Comparison of ENCODE assay signal across 19 cellular contexts in genomic region chr19:16878181-16878965, GRCh38. TPM values are rescaled to one million over a fixed set of nuclear protein-coding genes. Genes with fewer than 3 reads are reported as not detected.
DNase-seq lines count a peak whose midpoint lies in the region; ATAC-seq, FAIRE-seq and TF ChIP-seq lines count a peak whose summit lies in the region.
"Had no signal": no experiment of that assay in that cellular context is flagged by ENCODE, and none has a peak within 500 bp of the region (broad histone marks: within the 10 kb centered on the region; RNA-seq: fewer than 3 reads in every experiment).

No MANE protein-coding gene starts in this region.

- no peak for TF ChIP-seq POLR2A in K562 (conservative IDR thresholded peaks at IDR 0.05)

- DNase-seq in right cardiac atrium (peak in 1 of 3 donors; percentile 49), Right ventricle myocardium superior (no peak), K562 (ENCODE audit: extremely low read depth in 1 of 4, low spot score in 3 of 4) (no peak), mucosa of descending colon (no peak), upper lobe of right lung (no peak), foreskin keratinocyte (no peak), OCI-M2 (lab: John Stamatoyannopoulos, UW; ENCODE audit: unreplicated experiment) (no peak)
- DNase-seq: ACHN; CD4-positive, alpha-beta memory T cell; DMS79; GOT3; HFFc6 had no signal

- 96% methylated on average over 55 of the region's 55 CpGs for WGBS in right cardiac atrium
- WGBS in K562 (ENCODE audit: insufficient coverage, low coverage, missing lambda C conversion rate) = 95% methylated on average over 37 of the region's 55 CpGs

- CTCF ChIA-PET in K562 (lab: Yijun Ruan, JAX; ENCODE audit: low intra/inter-chr PET ratio) = no interaction called here

- peaks cover 11% of the 10 kb centered on the region; the same call in 2 of the 3 replicates for H3K79me2 ChIP-seq in K562 (ENCODE audit: control insufficient read depth, insufficient read depth, low read length)

- FAIRE-seq in K562 (lab: Jason Lieb, UNC) = no peak
- FAIRE-seq: GM12891 had no signal

- H3K36me3 ChIP-seq in K562 (ENCODE audit: control insufficient read depth, insufficient read depth, low read length) (peaks cover 51% of the 10 kb centered on the region; the same call in 2 of the 3 replicates), mucosa of descending colon (ENCODE audit: low read depth) (no peaks in the 10 kb centered on the region), upper lobe of right lung (peaks cover 48% of the 10 kb centered on the region)

- H3K4me3 ChIP-seq in right cardiac atrium (ENCODE audit: low read length) (no peak overlapping the region), K562 (no peak overlapping the region), mucosa of descending colon (no peak overlapping the region), upper lobe of right lung (no peak overlapping the region)
- H3K4me3 ChIP-seq: HAP-1 had no signal

- H4K20me1 ChIP-seq in K562 (replicated peaks; ENCODE audit: control insufficient read depth, insufficient read depth, low read length) = no peaks in the 10 kb centered on the region

- TF ChIP-seq CTCF in K562 (IDR thresholded peaks at IDR 0.05 in 2 of 3, conservative IDR thresholded peaks at IDR 0.05 in 1 of 3; ENCODE audit: insufficient read depth in 2 of 3, low read depth in 1 of 3, low read length in 3 of 3) = no peak
- TF ChIP-seq CTCF in mucosa of descending colon (IDR thresholded peaks at IDR 0.05) = no peak
- TF ChIP-seq CTCF in upper lobe of right lung (IDR thresholded peaks at IDR 0.05) = no peak
- TF ChIP-seq CTCF in foreskin keratinocyte (conservative IDR thresholded peaks at IDR 0.05) = no peak

- ATAC-seq in right cardiac atrium (peak; percentile 4 to 17), Right ventricle myocardium superior (ENCODE audit: poor library complexity) (no peak), K562 (no peak), mucosa of descending colon (peak; percentile 20), upper lobe of right lung (peak; percentile 17), foreskin keratinocyte (no peak), HG03442 (IDR thresholded peaks at IDR 0.05; ENCODE audit: unreplicated experiment) (no peak)

- no peak overlapping the region for H3K27ac ChIP-seq in right cardiac atrium (ENCODE audit: low read length)
- no peak overlapping the region for H3K27ac ChIP-seq in K562 (ENCODE audit: extremely low read depth, low read depth, low read length)
- H3K27ac ChIP-seq in upper lobe of right lung = no peak overlapping the region
- no peak overlapping the region for H3K27ac ChIP-seq in foreskin keratinocyte
- H3K27ac ChIP-seq: C4-2B, HL-60 had no signal

- intact Hi-C loops in right cardiac atrium (cut with DNase I) (no loop called here), Right ventricle myocardium superior (cut with DNase I) (no loop called here), K562 (cut with micrococcal nuclease) (no loop called here), mucosa of descending colon (cut with DNase I, micrococcal nuclease) (no loop called here), upper lobe of right lung (cut with DNase I) (no loop called here)

- no peak for TF ChIP-seq EP300 in K562 (IDR thresholded peaks at IDR 0.05; ENCODE audit: low read length)

- no peak for TF ChIP-seq RAD21 in K562 (CRISPR knock-in tag; conservative IDR thresholded peaks at IDR 0.05 in 1 of 2, IDR thresholded peaks at IDR 0.05 in 1 of 2)

- in situ Hi-C loops in K562 (cut with MboI) = no loop called here

- no peaks in the 10 kb centered on the region for H3K9me1 ChIP-seq in K562 (ENCODE audit: control insufficient read depth, insufficient read depth, low read length)

- POLR2A ChIA-PET in K562 (lab: Yijun Ruan, JAX) = interaction anchor here (0.8 kb wide), 1 partner anchor 11 kb away, joined by 4 read pairs; the partner anchor contains the start of gene F2RL3

- no peak overlapping the region for H3K4me2 ChIP-seq in K562 (ENCODE audit: insufficient read depth, low read length)

- no TSS peak for BruUV-seq in K562 (replicated peaks; lab: Mats Ljungman, UMichigan)

- no peak overlapping the region for H2AFZ ChIP-seq in K562 (ENCODE audit: low read depth, low read length)

- H3K9ac ChIP-seq in K562 (ENCODE audit: insufficient read depth in 1 of 2, low read depth in 2 of 2, low read length in 2 of 2) = no peak overlapping the region

- H3K9me3 ChIP-seq in right cardiac atrium (ENCODE audit: control insufficient read depth, low read length) = no peaks in the 10 kb centered on the region
- peaks cover 18% of the 10 kb centered on the region for H3K9me3 ChIP-seq in K562 (replicated peaks; ENCODE audit: control insufficient read depth, insufficient read depth, low read depth, low read length)
- H3K9me3 ChIP-seq in mucosa of descending colon = peaks cover 31% of the 10 kb centered on the region
- peaks cover 12% of the 10 kb centered on the region for H3K9me3 ChIP-seq in upper lobe of right lung

- H3K27me3 ChIP-seq in right cardiac atrium (ENCODE audit: control insufficient read depth, insufficient read depth) (no peaks in the 10 kb centered on the region), K562 (ENCODE audit: control insufficient read depth in 2 of 2, insufficient read depth in 2 of 2, low read length in 2 of 2) (no peaks in the 10 kb centered on the region), upper lobe of right lung (no peaks in the 10 kb centered on the region), foreskin keratinocyte (no peaks in the 10 kb centered on the region)

- H3K4me1 ChIP-seq in right cardiac atrium (ENCODE audit: control insufficient read depth, insufficient read depth, low read length) (no peaks in the 10 kb centered on the region), K562 (replicated peaks in 1 of 2; ENCODE audit: control insufficient read depth in 2 of 2, insufficient read depth in 2 of 2, low read length in 2 of 2) (peaks cover 0 to 12% of the 10 kb centered on the region in 2 experiments; a peak in 2 of 5 replicates), mucosa of descending colon (ENCODE audit: low read depth) (no peaks in the 10 kb centered on the region), upper lobe of right lung (peaks cover 12% of the 10 kb centered on the region), foreskin keratinocyte (no peaks in the 10 kb centered on the region)
- H3K4me1 ChIP-seq: HAP-1 had no signal

TF ChIP-seq in K562, 482 proteins besides CTCF, POLR2A, EP300 and RAD21 (continues in another document):
- TF ChIP-seq POLR2G (IDR thresholded peaks at IDR 0.05; ENCODE audit: low read depth, low read length) = peak; percentile 32; the same call in 1 of the 2 replicates

RNA-seq across cellular contexts. Expression of gene F2RL3, which starts 10.4 kb away (rescaled TPM):
- total RNA-seq in right cardiac atrium (1 to 10 TPM in 3 of 4 donors, under 1 TPM in 1; 0.91 to 3.6 (median 1.1) TPM), Right ventricle myocardium superior (0.16 TPM), K562 (2014; rRNA removed) (23.4 and 29.5 TPM in 2 replicates), K562 (2014; rRNA removed; fragmentation: Illumina TruSeq; extraction: Trizol) (10.7 and 11.0 TPM in 2 replicates), K562 (2015; rRNA removed; fragmentation: Illumina TruSeq; extraction: Trizol) (11.9 and 12.1 TPM in 2 replicates), K562 (2021) (27.6 and 29.0 TPM in 2 replicates), mucosa of descending colon (1 to 10 TPM in 2 of 3 donors, under 1 TPM in 1; 0.38 to 2.0 (median 1.6) TPM), upper lobe of right lung (25.3 TPM), foreskin keratinocyte (not detected in 2 replicates)
- polyA plus RNA-seq in right cardiac atrium (3.0 TPM), K562 (2011; rRNA removed) (7.2 and 9.9 TPM in 2 replicates), K562 (2014; fragmentation: Illumina TruSeq; extraction: Trizol) (12.3 and 13.4 TPM in 2 replicates), K562 (2014; fragmentation: Nextera tagmentation; extraction: Ambion mirVana) (1 to 10 TPM; 1.4 to 5.0 TPM), K562 (2014; rRNA removed) (20.9 and 22.0 TPM in 2 replicates), foreskin keratinocyte (not detected in 2 replicates)
- total RNA-seq in K562 (2011; cell fraction: chromatin; rRNA removed; ENCODE audit: low replicate concordance) = 16.8 and 60.7 TPM in 2 replicates
- total RNA-seq in K562 (2011; cell fraction: nucleolus; rRNA removed) = 53.0 and 74.2 TPM in 2 replicates
- total RNA-seq in K562 (2011; cell fraction: nucleoplasm; rRNA removed) = 25.8 and 31.3 TPM in 2 replicates
- 10.5 and 59.1 TPM in 2 replicates for polyA plus RNA-seq in K562 (2011; cell fraction: cytosol; rRNA removed)
- 4.8 and 12.6 TPM in 2 replicates for polyA plus RNA-seq in K562 (2011; cell fraction: nucleus; rRNA removed)
- polyA plus RNA-seq in K562 (2012) = 15.6 and 20.7 TPM in 2 replicates
- 3.2 and 7.2 TPM in 2 replicates for polyA minus RNA-seq in K562 (2011; rRNA and poly(A)+ RNA removed)
- polyA minus RNA-seq in K562 (2011; cell fraction: cytosol; rRNA and poly(A)+ RNA removed) = 8.0 and 13.6 TPM in 2 replicates
- 12.3 and 14.5 TPM in 2 replicates for polyA minus RNA-seq in K562 (2011; cell fraction: nucleus; rRNA and poly(A)+ RNA removed)
- total RNA-seq: A172; CD4-positive, alpha-beta memory T cell; G401; HFFc6 had no signal
- polyA plus RNA-seq: CD4-positive, alpha-beta memory T cell had no signal

RNA-seq across cellular contexts. Expression of gene SIN3B, which starts 49.2 kb away (rescaled TPM):
- total RNA-seq in right cardiac atrium = 10 to 100 TPM; 27.8 to 35.4 (median 30.0) TPM
- 22.6 TPM for polyA plus RNA-seq in right cardiac atrium
- 21.9 TPM for total RNA-seq in Right ventricle myocardium superior
- total RNA-seq in K562 (2011; cell fraction: chromatin; rRNA removed; ENCODE audit: low replicate concordance) = 134 and 224 TPM in 2 replicates
- total RNA-seq in K562 (2011; cell fraction: nucleolus; rRNA removed) = 88.7 and 97.6 TPM in 2 replicates
- 90.3 and 105 TPM in 2 replicates for total RNA-seq in K562 (2011; cell fraction: nucleoplasm; rRNA removed)
- total RNA-seq in K562 (2014; rRNA removed) = 12.0 and 13.6 TPM in 2 replicates
- 8.2 and 9.9 TPM in 2 replicates for total RNA-seq in K562 (2014; rRNA removed; fragmentation: Illumina TruSeq; extraction: Trizol)
- 14.2 and 14.3 TPM in 2 replicates for total RNA-seq in K562 (2015; rRNA removed; fragmentation: Illumina TruSeq; extraction: Trizol)
- 34.2 and 34.6 TPM in 2 replicates for total RNA-seq in K562 (2021)
- polyA plus RNA-seq in K562 (2011; rRNA removed) = 19.3 and 21.6 TPM in 2 replicates
- 12.3 and 15.1 TPM in 2 replicates for polyA plus RNA-seq in K562 (2011; cell fraction: cytosol; rRNA removed)
- 88.5 and 135 TPM in 2 replicates for polyA plus RNA-seq in K562 (2011; cell fraction: nucleus; rRNA removed)
- 22.5 and 27.9 TPM in 2 replicates for polyA plus RNA-seq in K562 (2012)
- 18.9 and 20.7 TPM in 2 replicates for polyA plus RNA-seq in K562 (2014; fragmentation: Illumina TruSeq; extraction: Trizol)
- under 1 TPM; 0.51 to 0.66 TPM for polyA plus RNA-seq in K562 (2014; fragmentation: Nextera tagmentation; extraction: Ambion mirVana)
- polyA plus RNA-seq in K562 (2014; rRNA removed) = 29.5 and 30.6 TPM in 2 replicates
- polyA minus RNA-seq in K562 (2011; rRNA and poly(A)+ RNA removed) = 16.0 and 16.9 TPM in 2 replicates
- polyA minus RNA-seq in K562 (2011; cell fraction: cytosol; rRNA and poly(A)+ RNA removed) = 10.8 and 18.7 TPM in 2 replicates
- 37.4 and 46.9 TPM in 2 replicates for polyA minus RNA-seq in K562 (2011; cell fraction: nucleus; rRNA and poly(A)+ RNA removed)
- 10 to 100 TPM; 30.7 to 56.6 (median 38.9) TPM for total RNA-seq in mucosa of descending colon
- 59.8 TPM for total RNA-seq in upper lobe of right lung
- total RNA-seq in foreskin keratinocyte = 27.2 and 28.5 TPM in 2 replicates
- 14.6 and 15.6 TPM in 2 replicates for polyA plus RNA-seq in foreskin keratinocyte

Comparison
In these comparisons a context has a peak if more than half of its experiments do, and no peak if none do; other contexts are left out.
1. ATAC-seq: peak in right cardiac atrium (2 of 2), mucosa of descending colon (single experiment) and upper lobe of right lung (single experiment); none in Right ventricle myocardium superior (single experiment), K562 (single experiment), foreskin keratinocyte (single experiment) and HG03442 (single experiment).